9 cellular contexts compared by ENCODE assay signal in the genomic region with DNA sequence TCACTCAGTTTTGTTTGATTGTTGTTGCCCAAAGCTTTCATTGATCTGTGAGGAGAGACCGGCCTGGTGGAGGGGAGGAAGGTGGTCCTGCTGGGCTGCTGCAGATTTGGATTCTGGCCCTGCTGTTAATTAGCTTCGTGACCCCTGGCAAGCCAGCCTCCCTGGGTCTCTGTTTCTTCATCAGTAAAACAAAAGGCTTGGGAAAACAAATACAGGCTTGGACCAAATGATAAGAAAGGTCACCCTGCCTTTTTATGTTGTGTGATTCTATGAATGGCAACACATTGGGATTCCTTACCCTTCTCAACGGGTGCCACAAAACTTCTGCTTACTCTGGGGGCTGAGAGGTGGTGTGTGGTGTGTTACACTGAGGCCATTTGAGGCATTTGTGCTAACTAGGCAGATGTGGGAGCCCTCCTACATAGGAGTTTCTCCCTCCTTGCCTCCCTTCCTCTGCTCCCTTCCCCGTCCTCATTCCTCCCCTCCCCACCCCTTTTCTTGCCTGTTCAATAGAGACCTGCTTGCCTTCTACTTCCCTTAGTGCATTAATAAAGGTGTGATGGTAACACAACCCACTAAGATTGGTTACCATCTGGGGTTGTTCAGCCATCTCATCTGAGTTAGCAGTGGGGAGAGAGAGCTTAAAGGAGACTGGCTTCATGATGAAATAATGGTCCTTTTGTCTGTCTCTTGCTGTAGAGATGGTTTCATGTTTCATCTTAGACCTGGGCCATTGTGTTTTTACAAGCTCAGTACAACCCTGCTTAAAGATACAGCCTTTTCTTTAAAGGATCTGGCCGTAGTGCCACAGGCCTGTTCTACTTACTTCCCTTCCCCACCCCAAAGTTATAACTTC.
DNase-seq lines count a peak whose midpoint lies in the region; ATAC-seq and TF ChIP-seq lines count a peak whose summit lies in the region.
"Had no signal": no experiment of that assay in that cellular context is flagged by ENCODE, and none has a peak within 500 bp of the region (broad histone marks: within the 10 kb centered on the region; RNA-seq: fewer than 3 reads in every experiment).

No MANE protein-coding gene starts in this region.

- WGBS in ectodermal cell, 2 experiments, result 0 to 1% methylated on average over 5 of the region's 5 CpGs
- 41% methylated on average over 1 of the region's 5 CpGs for WGBS in mesenchymal stem cell

- H2AK5ac ChIP-seq in mesenchymal stem cell (ENCODE audit: low read length, severe bottlenecking), result no peak overlapping the region

- H3K79me1 ChIP-seq in mesenchymal stem cell (replicated peaks; ENCODE audit: low read length, poor library complexity, severe bottlenecking), result peaks cover 9% of the 10 kb centered on the region

- H3K18ac ChIP-seq in mesenchymal stem cell (ENCODE audit: low read depth in 1 of 2, low read length in 2 of 2), result peak overlapping the region; percentile 23 to 71

- H3K23ac ChIP-seq in mesenchymal stem cell (ENCODE audit: low read length in 2 of 2), result no peak overlapping the region

- no peaks in the 10 kb centered on the region for H3K27me3 ChIP-seq in ectodermal cell (ENCODE audit: control insufficient read depth, insufficient read depth, low read length, poor library complexity, severe bottlenecking)
- H3K27me3 ChIP-seq in mesenchymal stem cell (ENCODE audit: control insufficient read depth in 1 of 2, insufficient read depth in 1 of 2, low read length in 2 of 2), result no peaks in the 10 kb centered on the region

- no peak overlapping the region for H2BK5ac ChIP-seq in mesenchymal stem cell (ENCODE audit: low read depth, low read length, poor library complexity, severe bottlenecking)

- H3K36me3 ChIP-seq in ectodermal cell (ENCODE audit: control insufficient read depth, insufficient read depth, low read length) (no peaks in the 10 kb centered on the region), mesenchymal stem cell (ENCODE audit: control insufficient read depth in 1 of 2, insufficient read depth in 2 of 2, low read depth in 1 of 2, low read length in 2 of 2) (peaks cover 0 to 6% of the 10 kb centered on the region in 2 experiments)

- H3K14ac ChIP-seq in mesenchymal stem cell (ENCODE audit: low read length in 2 of 2), result peak overlapping the region in 1 of 2 experiments; percentile 13

- H3K4me2 ChIP-seq in mesenchymal stem cell (ENCODE audit: low read length, poor library complexity, severe bottlenecking), result peak overlapping the region; percentile 7

- H3K4ac ChIP-seq in mesenchymal stem cell (ENCODE audit: low read depth in 1 of 2, low read length in 2 of 2), result peak overlapping the region in 1 of 2 experiments; percentile 19

- H3K9ac ChIP-seq in mesenchymal stem cell (ENCODE audit: low read length), result no peak overlapping the region

- H4K91ac ChIP-seq in mesenchymal stem cell (ENCODE audit: low read length), result no peak overlapping the region

- no peak overlapping the region for H2AFZ ChIP-seq in mesenchymal stem cell (ENCODE audit: low read depth, low read length)

- H2BK12ac ChIP-seq in mesenchymal stem cell (ENCODE audit: low read length in 2 of 2), result peak overlapping the region in 1 of 2 experiments; percentile 51

- DNase-seq in AG10803 (ENCODE audit: low read depth) (peak; percentile 41), LNCaP clone FGC (ENCODE audit: low read depth) (peak; percentile 46), mesenchymal stem cell (no peak), AG20443 (ENCODE audit: low spot score) (no peak)
- DNase-seq: naive B cell had no signal

- H3K27ac ChIP-seq in ectodermal cell (ENCODE audit: insufficient read depth, low read depth, low read length, poor library complexity, severe bottlenecking), result peak overlapping the region; percentile 93
- peak overlapping the region; percentile 15 for H3K27ac ChIP-seq in mesenchymal stem cell (ENCODE audit: low read length, poor library complexity, severe bottlenecking)

- peaks cover 32% of the 10 kb centered on the region for H3K4me1 ChIP-seq in ectodermal cell (ENCODE audit: control insufficient read depth, insufficient read depth, low read length)
- H3K4me1 ChIP-seq in mesenchymal stem cell (ENCODE audit: control insufficient read depth, insufficient read depth, low read depth, low read length), result peaks cover 13% of the 10 kb centered on the region

- no peak overlapping the region for H3K4me3 ChIP-seq in AG10803 (ENCODE audit: low read length)
- H3K4me3 ChIP-seq in LNCaP clone FGC (ENCODE audit: low read depth, low read length), result no peak overlapping the region
- H3K4me3 ChIP-seq in ectodermal cell (ENCODE audit: insufficient read depth, low read depth, low read length), result peak overlapping the region; percentile 5
- H3K4me3 ChIP-seq in mesenchymal stem cell (ENCODE audit: insufficient read depth in 1 of 2, low read depth in 1 of 2, low read length in 2 of 2), result no peak overlapping the region

- no peak overlapping the region for H2BK120ac ChIP-seq in mesenchymal stem cell (ENCODE audit: low read depth, low read length)

- ATAC-seq in GM21390 (IDR thresholded peaks at IDR 0.05; ENCODE audit: unreplicated experiment) (no peak), HG03460 (IDR thresholded peaks at IDR 0.05; ENCODE audit: unreplicated experiment) (no peak), HG03045 (IDR thresholded peaks at IDR 0.05; ENCODE audit: unreplicated experiment) (no peak)

- no peak for TF ChIP-seq CTCF in AG10803 (conservative IDR thresholded peaks at IDR 0.05; ENCODE audit: low read length)
- TF ChIP-seq CTCF in LNCaP clone FGC (IDR thresholded peaks at IDR 0.05; ENCODE audit: control insufficient read depth, extremely low read depth, insufficient read depth), result no peak

- no peak overlapping the region for H4K8ac ChIP-seq in mesenchymal stem cell (ENCODE audit: low read length)

- no peak overlapping the region for H2BK15ac ChIP-seq in mesenchymal stem cell (ENCODE audit: low read depth, poor library complexity, severe bottlenecking)

- no peaks in the 10 kb centered on the region for H3K9me3 ChIP-seq in ectodermal cell (ENCODE audit: control insufficient read depth, low read length)
- no peaks in the 10 kb centered on the region for H3K9me3 ChIP-seq in mesenchymal stem cell (ENCODE audit: control insufficient read depth, low read length)

Comparison
In these comparisons a context has a peak if more than half of its experiments do, and no peak if none do; other contexts are left out.
1. DNase-seq: peak in AG10803 (single experiment) and LNCaP clone FGC (single experiment); none in mesenchymal stem cell (single experiment) and AG20443 (single experiment).